8 cellular contexts compared by ENCODE assay signal in genomic region chr16:78742501-78743283, GRCh38.
A peak's percentile ranks its signal among the peaks of the same experiment; 100 is the strongest.
DNase-seq lines count a peak whose midpoint lies in the region; ATAC-seq and TF ChIP-seq lines count a peak whose summit lies in the region.

No MANE protein-coding gene starts in this region.

- intact Hi-C loops in A673 (cut with micrococcal nuclease; ENCODE audit: unreplicated experiment) = no loop called here

- peak overlapping the region; percentile 65 to 92 (median 88) for H3K4me3 Mint-ChIP-seq in CD4-positive, CD25-positive, alpha-beta regulatory T cell
- H3K4me3 Mint-ChIP-seq in activated CD8-positive, alpha-beta T cell treated with anti-CD3 and anti-CD28 coated beads, Interleukin-2, amount 10 ng/mL, durations not matched to agents 7 days and 5 days = peak overlapping the region; percentile 49

- H3K4me1 ChIP-seq in CD4-positive, CD25-positive, alpha-beta regulatory T cell (ENCODE audit: control insufficient read depth, insufficient read depth, low read length, poor library complexity, severe bottlenecking) = peaks cover 22% of the 10 kb centered on the region
- no peaks in the 10 kb centered on the region for H3K4me1 ChIP-seq in A673 (ENCODE audit: insufficient read depth, low read length, poor library complexity, severe bottlenecking)

- POLR2A ChIA-PET in activated CD8-positive, alpha-beta T cell treated with anti-CD3 and anti-CD28 coated beads, Interleukin-2, amount 10 ng/mL, durations not matched to agents 7 days and 5 days (lab: Charles Lee) = no interaction called here
- POLR2A ChIA-PET in A673 (lab: Charles Lee; ENCODE audit: low non-redundant PET) = no interaction called here

- CTCF ChIA-PET in activated CD8-positive, alpha-beta T cell treated with anti-CD3 and anti-CD28 coated beads, Interleukin-2, amount 10 ng/mL, durations not matched to agents 7 days and 5 days (lab: Charles Lee) = interaction anchor here (1.0 to 1.5 kb wide), 2 partner anchors 29 to 37 kb away, joined by 3 read pairs; no protein-coding TSS in a partner anchor
- CTCF ChIA-PET in A673 (lab: Charles Lee) = no interaction called here

- no peaks in the 10 kb centered on the region for H3K36me3 Mint-ChIP-seq in CD4-positive, CD25-positive, alpha-beta regulatory T cell
- peaks cover 5% of the 10 kb centered on the region for H3K36me3 Mint-ChIP-seq in activated CD8-positive, alpha-beta T cell treated with anti-CD3 and anti-CD28 coated beads, Interleukin-2, amount 10 ng/mL, durations not matched to agents 7 days and 5 days (ENCODE audit: low read depth)

- H3K9me3 ChIP-seq in CD4-positive, CD25-positive, alpha-beta regulatory T cell (ENCODE audit: control insufficient read depth in 2 of 2, low read length in 2 of 2) = no peaks in the 10 kb centered on the region
- H3K9me3 ChIP-seq in A673 (ENCODE audit: low read depth, low read length, poor library complexity, severe bottlenecking) = no peaks in the 10 kb centered on the region

- H3K27me3 Mint-ChIP-seq in CD4-positive, CD25-positive, alpha-beta regulatory T cell = no peaks in the 10 kb centered on the region
- peaks cover 2% of the 10 kb centered on the region for H3K27me3 Mint-ChIP-seq in activated CD8-positive, alpha-beta T cell treated with anti-CD3 and anti-CD28 coated beads, Interleukin-2, amount 10 ng/mL, durations not matched to agents 7 days and 5 days (ENCODE audit: low read depth)

- peak overlapping the region; percentile 98 to 100 (median 99) for H3K27ac Mint-ChIP-seq in CD4-positive, CD25-positive, alpha-beta regulatory T cell
- H3K27ac Mint-ChIP-seq in activated CD8-positive, alpha-beta T cell treated with anti-CD3 and anti-CD28 coated beads, Interleukin-2, amount 10 ng/mL, durations not matched to agents 7 days and 5 days = peak overlapping the region; percentile 94

- H3K4me3 ChIP-seq in CD4-positive, CD25-positive, alpha-beta regulatory T cell (ENCODE audit: low read depth, low read length) = peak overlapping the region; percentile 86
- no peak overlapping the region for H3K4me3 ChIP-seq in A673 (ENCODE audit: low read depth, low read length, poor library complexity, severe bottlenecking)

- BruUV-seq in A673 (replicated peaks; lab: Mats Ljungman, UMichigan) = no TSS peak

- H3K27me3 ChIP-seq in CD4-positive, CD25-positive, alpha-beta regulatory T cell (ENCODE audit: control insufficient read depth, insufficient read depth, low read length) = no peaks in the 10 kb centered on the region
- no peaks in the 10 kb centered on the region for H3K27me3 ChIP-seq in A673 (replicated peaks; ENCODE audit: insufficient read depth, low read depth, low read length, poor library complexity)

- no peak for TF ChIP-seq CTCF in A673 (conservative IDR thresholded peaks at IDR 0.05; ENCODE audit: low read depth, low read length)

- no peaks in the 10 kb centered on the region for H3K36me3 ChIP-seq in CD4-positive, CD25-positive, alpha-beta regulatory T cell (ENCODE audit: control insufficient read depth, insufficient read depth, low read length)
- H3K36me3 ChIP-seq in A673 (ENCODE audit: insufficient read depth, low read length, poor library complexity, severe bottlenecking) = no peaks in the 10 kb centered on the region

- peak overlapping the region; percentile 92 for H3K27ac ChIP-seq in CD4-positive, CD25-positive, alpha-beta regulatory T cell (ENCODE audit: insufficient read depth, low read length, poor library complexity, severe bottlenecking)
- no peak overlapping the region for H3K27ac ChIP-seq in A673 (ENCODE audit: low read depth, low read length, poor library complexity, severe bottlenecking)

- H3K9me3 Mint-ChIP-seq in CD4-positive, CD25-positive, alpha-beta regulatory T cell = peaks cover 0 to 3% (median 0%) of the 10 kb centered on the region in 7 donors
- H3K9me3 Mint-ChIP-seq in activated CD8-positive, alpha-beta T cell treated with anti-CD3 and anti-CD28 coated beads, Interleukin-2, amount 10 ng/mL, durations not matched to agents 7 days and 5 days (ENCODE audit: insufficient read depth) = peaks cover 9% of the 10 kb centered on the region

- ATAC-seq in CD4-positive, CD25-positive, alpha-beta regulatory T cell (ENCODE audit: low read depth in 2 of 2) = peak; percentile 94 to 96
- peak; percentile 93 for ATAC-seq in GM21381 (IDR thresholded peaks at IDR 0.05; ENCODE audit: unreplicated experiment)
- peak; percentile 90 for ATAC-seq in activated CD8-positive, alpha-beta T cell treated with anti-CD3 and anti-CD28 coated beads, Interleukin-2, amount 10 ng/mL, durations not matched to agents 7 days and 5 days

- DNase-seq in CD4-positive, CD25-positive, alpha-beta regulatory T cell = peak; percentile 65 to 92 (median 70)
- DNase-seq in HT1080 (ENCODE audit: low read depth) = peak; percentile 68
- peak; percentile 71 for DNase-seq in activated CD8-positive, alpha-beta T cell treated with anti-CD3 and anti-CD28 coated beads, Interleukin-2, amount 10 ng/mL, durations not matched to agents 7 days and 5 days
- DNase-seq in hepatic stellate cell (ENCODE audit: low spot score) = peak; percentile 73
- peak; percentile 30 to 48 for DNase-seq in stimulated activated CD8-positive, alpha-beta memory T cell treated with anti-CD3 and anti-CD28 coated beads, Interleukin-4, amount 100 ng/mL, for 1 hour (ENCODE audit: low read depth in 2 of 2, low spot score in 1 of 2)
- DNase-seq in A673 (ENCODE audit: low spot score) = no peak
- DNase-seq in NCI-H2171 treated with DMSO at 0.1 percent for 48 hours (lab: John Stamatoyannopoulos, UW) = no peak

- H3K4me1 Mint-ChIP-seq in CD4-positive, CD25-positive, alpha-beta regulatory T cell = peaks cover 16 to 37% (median 24%) of the 10 kb centered on the region in 4 donors
- H3K4me1 Mint-ChIP-seq in activated CD8-positive, alpha-beta T cell treated with anti-CD3 and anti-CD28 coated beads, Interleukin-2, amount 10 ng/mL, durations not matched to agents 7 days and 5 days (ENCODE audit: low read depth) = peaks cover 23% of the 10 kb centered on the region

Comparison
In these comparisons a context has a peak if more than half of its experiments do, and no peak if none do; other contexts are left out.
1. DNase-seq: peak in CD4-positive, CD25-positive, alpha-beta regulatory T cell (3 of 3), HT1080 (single experiment), activated CD8-positive, alpha-beta T cell treated with anti-CD3 and anti-CD28 coated beads, Interleukin-2, amount 10 ng/mL, durations not matched to agents 7 days and 5 days (single experiment), hepatic stellate cell (single experiment) and stimulated activated CD8-positive, alpha-beta memory T cell treated with anti-CD3 and anti-CD28 coated beads, Interleukin-4, amount 100 ng/mL, for 1 hour (2 of 2); none in A673 (single experiment) and NCI-H2171 treated with DMSO at 0.1 percent for 48 hours (single experiment).
2. Peak in every context shown above with its lines, with median percentiles within 50 percentile points of each other: ATAC-seq.